In genomic region chr3:159764211-159765024, GRCh38 we compare ENCODE assay signal across 8 cellular contexts.
DNase-seq lines count a peak whose midpoint lies in the region; ATAC-seq and TF ChIP-seq lines count a peak whose summit lies in the region.

No MANE protein-coding gene starts in this region.

- intact Hi-C loops in dorsolateral prefrontal cortex (cut with DNase I) (loop anchor here (5.0 to 10.0 kb wide), 4 partner anchors 43 to 150 kb away; no protein-coding TSS in a partner anchor), left lung (cut with DNase I) (no loop called here), stomach (cut with DNase I; ENCODE audit: low total_unique reads) (no loop called here)

- H3K27me3 ChIP-seq in SJCRH30: no peaks in the 10 kb centered on the region
- H3K27me3 ChIP-seq in dorsolateral prefrontal cortex: no peaks in the 10 kb centered on the region
- peaks cover 0 to 47% of the 10 kb centered on the region in 2 donors for H3K27me3 ChIP-seq in left lung
- H3K27me3 ChIP-seq in stomach: peaks cover 0 to 38% (median 25%) of the 10 kb centered on the region in 3 donors

- H3K4me1 ChIP-seq in SJCRH30 (peaks cover 30% of the 10 kb centered on the region), left lung (peaks cover 12 to 52% of the 10 kb centered on the region in 2 donors), stomach (peaks cover 21 to 65% (median 42%) of the 10 kb centered on the region in 4 donors)

- TF ChIP-seq CTCF in dorsolateral prefrontal cortex (IDR thresholded peaks at IDR 0.05 in 54 of 56, conservative IDR thresholded peaks at IDR 0.05 in 2 of 56; ENCODE audit: low read depth in 1 of 56, partially characterized antibody in 56 of 56) (peak in 5 of 56 donors; percentile 5 to 34 (median 8)), left lung (IDR thresholded peaks at IDR 0.05) (no peak), stomach (IDR thresholded peaks at IDR 0.05) (no peak)

- 0 to 1% (median 1%) methylated on average over 20 to 65 of the region's 65 CpGs for WGBS in stomach, 5 donors

- ATAC-seq in HG02759 (IDR thresholded peaks at IDR 0.05; ENCODE audit: unreplicated experiment) (peak; percentile 23), left lung (peak; percentile 32), HG02970 (IDR thresholded peaks at IDR 0.05; ENCODE audit: low FRiP score, unreplicated experiment) (no peak)

- TF ChIP-seq EP300 in stomach (IDR thresholded peaks at IDR 0.05): no peak

- H3K4me3 ChIP-seq in SJCRH30 (peak overlapping the region; percentile 61), dorsolateral prefrontal cortex (peak overlapping the region; percentile 64 to 90 (median 81)), left lung (peak overlapping the region; percentile 60 to 70), stomach (peak overlapping the region; percentile 71 to 76 (median 73))

- DNase-seq in NCI-H2196 treated with DMSO at 0.1 percent for 48 hours (lab: John Stamatoyannopoulos, UW; ENCODE audit: unreplicated experiment): peak; percentile 88
- no peak for DNase-seq in NCI-H2196 (lab: John Stamatoyannopoulos, UW; ENCODE audit: unreplicated experiment)
- DNase-seq in SJCRH30: peak in 1 of 2 experiments; percentile 32
- DNase-seq in dorsolateral prefrontal cortex: peak in 8 of 10 donors; percentile 41 to 72 (median 54)
- DNase-seq in left lung: peak in 1 of 2 donors; percentile 82
- DNase-seq in stomach: no peak

- H3K36me3 ChIP-seq in SJCRH30: no peaks in the 10 kb centered on the region
- no peaks in the 10 kb centered on the region for H3K36me3 ChIP-seq in left lung
- H3K36me3 ChIP-seq in stomach: no peaks in the 10 kb centered on the region

- peak in 1 of 4 donors; percentile 18 for TF ChIP-seq POLR2A in stomach (IDR thresholded peaks at IDR 0.05)

- H3K9me3 ChIP-seq in SJCRH30 (replicated peaks) (no peaks in the 10 kb centered on the region), left lung (no peaks in the 10 kb centered on the region), stomach (no peaks in the 10 kb centered on the region)

- H3K27ac ChIP-seq in SJCRH30 (peak overlapping the region; percentile 82), dorsolateral prefrontal cortex (peak overlapping the region; percentile 77 to 99 (median 94)), left lung (peak overlapping the region; percentile 81 to 93), stomach (peak overlapping the region; percentile 39 to 98 (median 95))

Comparison
In these comparisons a context has a peak if more than half of its experiments do, and no peak if none do; other contexts are left out.
1. DNase-seq: peak in NCI-H2196 treated with DMSO at 0.1 percent for 48 hours (single experiment) and dorsolateral prefrontal cortex (8 of 10); none in NCI-H2196 (single experiment) and stomach (single experiment).
2. intact Hi-C loops: an anchor here in dorsolateral prefrontal cortex (5.0 to 10.0 kb wide); none called in left lung and stomach.
3. Peak in every context shown above with its lines, with median percentiles within 50 percentile points of each other: H3K27ac ChIP-seq and H3K4me3 ChIP-seq.